In the genomic region with DNA sequence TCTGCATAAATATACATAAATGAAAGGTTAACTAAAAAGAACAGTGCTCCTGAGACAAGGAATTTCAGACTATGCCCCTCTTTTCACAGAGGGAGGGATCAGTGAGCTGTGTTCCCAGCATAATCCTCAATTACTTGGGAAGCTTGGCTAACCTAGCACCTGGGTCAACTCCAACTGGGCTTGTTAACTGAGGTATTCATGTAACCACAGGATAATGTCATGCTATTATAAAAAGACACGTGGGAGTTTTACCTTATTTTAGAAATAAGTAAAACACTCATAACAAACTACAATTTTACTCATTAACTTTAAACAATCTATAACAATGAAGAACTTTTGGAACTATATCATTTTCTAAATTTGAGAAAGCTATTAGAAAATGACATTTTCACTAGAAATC, we compare ENCODE assay signal across 24 cellular contexts. TPM values are rescaled to one million over a fixed set of nuclear protein-coding genes. Genes with fewer than 3 reads are reported as not detected.
DNase-seq lines count a peak whose midpoint lies in the region; ATAC-seq, FAIRE-seq and TF ChIP-seq lines count a peak whose summit lies in the region.
"Had no signal": no experiment of that assay in that cellular context is flagged by ENCODE, and none has a peak within 500 bp of the region (broad histone marks: within the 10 kb centered on the region; RNA-seq: fewer than 3 reads in every experiment).

No MANE protein-coding gene starts in this region.

- TF ChIP-seq CTCF in GM12878 (IDR thresholded peaks at IDR 0.05 in 2 of 3, conservative IDR thresholded peaks at IDR 0.05 in 1 of 3; ENCODE audit: control insufficient read depth in 2 of 3, extremely low read depth in 1 of 3, insufficient read depth in 1 of 3, low read depth in 3 of 3, low read length in 3 of 3): no peak

- H3K56ac ChIP-seq in mesendoderm (ENCODE audit: low read length): no peak overlapping the region

- H2AFZ ChIP-seq in GM12878 (ENCODE audit: control insufficient read depth, low read depth, low read length): no peak overlapping the region

- in situ Hi-C loops in GM12878 (cut with MboI): no loop called here

- SMC1A ChIA-PET in GM12878 (lab: Charles Lee; ENCODE audit: uncharacterized antibody, unreplicated experiment): interaction anchor here (1.5 to 2.1 kb wide), 2 partner anchors 18 to 25 kb away, joined by 3 to 6 read pairs; no protein-coding TSS in a partner anchor

- no peaks in the 10 kb centered on the region for H3K79me2 ChIP-seq in GM12878 (ENCODE audit: control insufficient read depth, insufficient read depth, low read length)
- no peaks in the 10 kb centered on the region for H3K79me2 ChIP-seq in mesendoderm (ENCODE audit: control insufficient read depth, insufficient read depth, low read length)

- BruUV-seq in GM12878 (replicated peaks; lab: Mats Ljungman, UMichigan): no TSS peak

- no peak overlapping the region for H3K27ac ChIP-seq in GM12878 (ENCODE audit: control insufficient read depth, insufficient read depth)
- no peak overlapping the region for H3K27ac ChIP-seq in mesendoderm (ENCODE audit: low read depth, low read length)
- H3K27ac ChIP-seq: Peyer's patch had no signal

- CTCF ChIA-PET in GM12878 (lab: Yijun Ruan, JAX): interaction anchor here (0.9 to 2.6 kb wide), 4 partner anchors 17 to 27 kb away, joined by 3 to 9 read pairs (median 4); no protein-coding TSS in a partner anchor

- no peaks in the 10 kb centered on the region for H3K36me3 ChIP-seq in MG63
- H3K36me3 ChIP-seq in GM12878 (ENCODE audit: control insufficient read depth in 2 of 2, insufficient read depth in 2 of 2, low read length in 1 of 2): no peaks in the 10 kb centered on the region
- H3K36me3 ChIP-seq in mesendoderm (ENCODE audit: control insufficient read depth, insufficient read depth, low read length): no peaks in the 10 kb centered on the region
- H3K36me3 ChIP-seq: Peyer's patch had no signal

- intact Hi-C loops in GM12878 (cut with micrococcal nuclease; ENCODE audit: unreplicated experiment): loop anchor here (10.0 kb wide), 2 partner anchors 174 to 494 kb away; a partner anchor contains a TSS

- H3K23ac ChIP-seq in mesendoderm (ENCODE audit: low read length): no peak overlapping the region

- RAD21 ChIA-PET in GM12878 (lab: Charles Lee; ENCODE audit: unreplicated experiment): interaction anchor here (1.6 to 2.1 kb wide), 2 partner anchors 8 to 48 kb away, joined by 7 read pairs; a partner anchor contains a TSS

- no peak for TF ChIP-seq EP300 in GM12878 (IDR thresholded peaks at IDR 0.05; ENCODE audit: borderline replicate concordance in 1 of 2, control insufficient read depth in 1 of 2, low read depth in 2 of 2, low read length in 2 of 2)

- FAIRE-seq in GM12878 (lab: Jason Lieb, UNC): no peak
- FAIRE-seq: D721Med, GM12891, GM18507 had no signal

- no peak overlapping the region for H2BK5ac ChIP-seq in mesendoderm (ENCODE audit: low read length)

- no peak overlapping the region for H4K5ac ChIP-seq in mesendoderm (ENCODE audit: low read length)

- ATAC-seq in GM12878: no peak
- no peak for ATAC-seq in HG03045 (IDR thresholded peaks at IDR 0.05; ENCODE audit: unreplicated experiment)
- ATAC-seq in HG02840 (IDR thresholded peaks at IDR 0.05; ENCODE audit: low FRiP score, unreplicated experiment): no peak
- no peak for ATAC-seq in HG02759 (IDR thresholded peaks at IDR 0.05; ENCODE audit: unreplicated experiment)
- ATAC-seq: CD8-positive, alpha-beta T cell; T-cell had no signal

- H3K9me3 ChIP-seq in MG63: no peaks in the 10 kb centered on the region
- H3K9me3 ChIP-seq in GM12878 (replicated peaks; ENCODE audit: control insufficient read depth, insufficient read depth, low read length): no peaks in the 10 kb centered on the region
- H3K9me3 ChIP-seq: Peyer's patch, SK-N-SH had no signal

- POLR2A ChIA-PET in GM12878 (lab: Charles Lee): interaction anchor here (0.8 to 1.5 kb wide), 2 partner anchors 8 to 48 kb away, joined by 3 to 6 read pairs; a partner anchor contains a TSS

- 46% methylated on average over 1 of the region's 1 CpG for WGBS in GM12878 (ENCODE audit: insufficient coverage, insufficient replicate concordance, low lambda C conversion rate, missing lambda C conversion rate)
- WGBS in mesendoderm (ENCODE audit: extremely low coverage, insufficient coverage, low lambda C conversion rate): no CpG with 5 or more reads among the region's 1 CpG

- peak; percentile 29 for DNase-seq in Daoy (ENCODE audit: low read depth)
- peak; percentile 15 for DNase-seq in MG63
- DNase-seq in GM12878 (ENCODE audit: low read depth, low spot score): no peak
- DNase-seq in mesendoderm: peak; percentile 2
- DNase-seq in OCI-M1 (lab: John Stamatoyannopoulos, UW): no peak
- DNase-seq: CD8-positive, alpha-beta T cell; DMS79; GOT3; Kasumi-1; MV-4-11; NCI-H1930; NCI-H446; NCI-H82; Peyer's patch; Right ventricle myocardium superior; SK-N-SH; T-cell had no signal

- H4K8ac ChIP-seq in mesendoderm (ENCODE audit: low read depth, low read length): no peak overlapping the region

- no peak overlapping the region for H2BK120ac ChIP-seq in mesendoderm (ENCODE audit: low read depth, low read length)

- H3K4me2 ChIP-seq in GM12878 (ENCODE audit: control insufficient read depth, insufficient read depth) (no peak overlapping the region), mesendoderm (ENCODE audit: low read length) (no peak overlapping the region)
- H3K4me2 ChIP-seq: SK-N-SH had no signal

- H3K27me3 ChIP-seq in MG63: no peaks in the 10 kb centered on the region
- H3K27me3 ChIP-seq in GM12878 (replicated peaks in 1 of 2; ENCODE audit: control insufficient read depth in 2 of 2, insufficient read depth in 2 of 2, low read length in 1 of 2): no peaks in the 10 kb centered on the region
- no peaks in the 10 kb centered on the region for H3K27me3 ChIP-seq in mesendoderm (ENCODE audit: insufficient read depth, low read length, poor library complexity)
- H3K27me3 ChIP-seq: Peyer's patch had no signal

- H3K79me1 ChIP-seq in mesendoderm (ENCODE audit: low read length): no peaks in the 10 kb centered on the region

- H3K4ac ChIP-seq in mesendoderm (ENCODE audit: low read depth, low read length): no peak overlapping the region

- TF ChIP-seq POLR2A in GM12878 (IDR thresholded peaks at IDR 0.05; ENCODE audit: low read depth, low read length): no peak

- H3K9ac ChIP-seq in GM12878 (ENCODE audit: control insufficient read depth, insufficient read depth, low read length) (no peak overlapping the region), mesendoderm (ENCODE audit: low read length) (no peak overlapping the region)
- H3K9ac ChIP-seq: SK-N-SH had no signal

- no peak for TF ChIP-seq RAD21 in GM12878 (IDR thresholded peaks at IDR 0.05; ENCODE audit: insufficient read depth, low read depth, low read length)

- H3K4me1 ChIP-seq in GM12878 (ENCODE audit: control insufficient read depth, insufficient read depth, low read length) (no peaks in the 10 kb centered on the region), mesendoderm (ENCODE audit: control insufficient read depth, low read depth, low read length) (no peaks in the 10 kb centered on the region)
- H3K4me1 ChIP-seq: Peyer's patch had no signal

- no peak overlapping the region for H3K18ac ChIP-seq in mesendoderm (ENCODE audit: low read length)

- no peak overlapping the region for H3K4me3 ChIP-seq in MG63
- H3K4me3 ChIP-seq in GM12878: no peak overlapping the region
- H3K4me3 ChIP-seq in mesendoderm (ENCODE audit: low read length): no peak overlapping the region
- H3K4me3 ChIP-seq: Peyer's patch had no signal

- no peak overlapping the region for H2BK15ac ChIP-seq in mesendoderm (replicated peaks; ENCODE audit: low read depth)

- H2AK5ac ChIP-seq in mesendoderm (ENCODE audit: low read length): no peak overlapping the region

- H4K20me1 ChIP-seq in GM12878 (ENCODE audit: control insufficient read depth, insufficient read depth): no peaks in the 10 kb centered on the region

RNA-seq across cellular contexts. Expression of a gene that starts 48.6 kb away (rescaled TPM):
- total RNA-seq in Daoy (2014; rRNA removed; shearing (Covaris generic)): 15.6 and 18.9 TPM in 2 replicates
- 6.8 and 7.1 TPM in 2 replicates for total RNA-seq in MG63 (2014; rRNA removed; shearing (Covaris generic); ENCODE audit: low replicate concordance)
- 40.5 and 41.7 TPM in 2 replicates for total RNA-seq in GM12878 (2013; cell fraction: nucleolus; rRNA removed)
- total RNA-seq in GM12878 (2014; rRNA removed): 7.7 TPM in 2 replicates
- 11.1 and 11.9 TPM in 2 replicates for total RNA-seq in GM12878 (2014; rRNA removed; fragmentation: Illumina TruSeq; extraction: Trizol)
- total RNA-seq in GM12878 (2021): 5.5 and 6.6 TPM in 2 replicates
- polyA plus RNA-seq in GM12878 (2011; ENCODE audit: low read depth): 1.8 TPM
- polyA plus RNA-seq in GM12878 (2011; rRNA removed): 6.6 and 9.9 TPM in 2 replicates
- polyA plus RNA-seq in GM12878 (2011; cell fraction: cytosol; rRNA removed): 1.5 and 1.7 TPM in 2 replicates
- 5.8 and 7.9 TPM in 2 replicates for polyA plus RNA-seq in GM12878 (2011; cell fraction: nucleus; rRNA removed)
- polyA plus RNA-seq in GM12878 (2012): 2.8 and 3.8 TPM in 2 replicates
- 13.4 and 18.7 TPM in 2 replicates for polyA plus RNA-seq in GM12878 (2014; fragmentation: Illumina TruSeq; extraction: Trizol)
- polyA plus RNA-seq in GM12878 (2014; fragmentation: Nextera tagmentation; extraction: Ambion mirVana): 1 to 10 TPM; 7.6 to 8.1 TPM
- 6.3 and 8.9 TPM in 2 replicates for polyA plus RNA-seq in GM12878 (2014; rRNA removed)
- polyA plus RNA-seq in GM12878 (2016; fragmentation: Nextera tagmentation; extraction: Ambion mirVana): 1 to 10 TPM; 5.8 to 7.1 TPM
- 4.4 and 4.6 TPM in 2 replicates for polyA minus RNA-seq in GM12878 (2011; rRNA and poly(A)+ RNA removed)
- 1.2 and 1.5 TPM in 2 replicates for polyA minus RNA-seq in GM12878 (2011; cell fraction: cytosol; rRNA and poly(A)+ RNA removed)
- polyA minus RNA-seq in GM12878 (2011; cell fraction: nucleus; rRNA and poly(A)+ RNA removed): 5.7 and 8.2 TPM in 2 replicates
- 6.4 TPM for polyA plus RNA-seq in mesendoderm (2013, experiment 1 of 2)
- 6.3 TPM for polyA plus RNA-seq in mesendoderm (2013, experiment 2 of 2)

RNA-seq across cellular contexts. Expression of a gene that starts 58.0 kb away (rescaled TPM):
- total RNA-seq in Daoy (2014; rRNA removed; shearing (Covaris generic)): 18.2 and 28.0 TPM in 2 replicates
- total RNA-seq in MG63 (2014; rRNA removed; shearing (Covaris generic); ENCODE audit: low replicate concordance): 1.1 and 6.2 TPM in 2 replicates
- 0.34 and 0.42 TPM in 2 replicates for total RNA-seq in GM12878 (2013; cell fraction: nucleolus; rRNA removed)
- total RNA-seq in GM12878 (2014; rRNA removed) (0.06 TPM in 1 of 2 replicates, not detected in the other), GM12878 (2014; rRNA removed; fragmentation: Illumina TruSeq; extraction: Trizol) (0.13 and 0.14 TPM in 2 replicates), GM12878 (2021) (0.18 and 0.29 TPM in 2 replicates)
- not detected for polyA plus RNA-seq in GM12878 (2011; ENCODE audit: low read depth)
- polyA plus RNA-seq in GM12878 (2011; rRNA removed) (0.16 and 0.29 TPM in 2 replicates), GM12878 (2014; fragmentation: Illumina TruSeq; extraction: Trizol) (0.24 TPM in 2 replicates), GM12878 (2014; fragmentation: Nextera tagmentation; extraction: Ambion mirVana) (under 1 TPM in 1 of 2 experiments, not detected in 1; 0.05 TPM), GM12878 (2014; rRNA removed) (0.24 TPM in 1 of 2 replicates, not detected in the other), GM12878 (2016; fragmentation: Nextera tagmentation; extraction: Ambion mirVana) (under 1 TPM; 0.23 to 0.79 TPM)
- polyA plus RNA-seq in GM12878 (2011; cell fraction: cytosol; rRNA removed): 0.08 and 0.19 TPM in 2 replicates
- 0.19 and 0.28 TPM in 2 replicates for polyA plus RNA-seq in GM12878 (2011; cell fraction: nucleus; rRNA removed)
- 0.11 TPM in 1 of 2 replicates, not detected in the other for polyA plus RNA-seq in GM12878 (2012)
- polyA minus RNA-seq in GM12878 (2011; rRNA and poly(A)+ RNA removed): 0.10 TPM in 1 of 2 replicates, not detected in the other
- not detected in 2 replicates for polyA minus RNA-seq in GM12878 (2011; cell fraction: cytosol; rRNA and poly(A)+ RNA removed)
- not detected in 2 replicates for polyA minus RNA-seq in GM12878 (2011; cell fraction: nucleus; rRNA and poly(A)+ RNA removed)
- 4.9 TPM for polyA plus RNA-seq in mesendoderm (2013, experiment 1 of 2)
- polyA plus RNA-seq in mesendoderm (2013, experiment 2 of 2): 4.8 TPM
- total RNA-seq: CD8-positive, alpha-beta T cell; G401 had no signal

Comparison
In these comparisons a context has a peak if more than half of its experiments do, and no peak if none do; other contexts are left out.
1. DNase-seq: peak in Daoy (single experiment), MG63 (single experiment) and mesendoderm (single experiment); none in GM12878 (single experiment) and OCI-M1 (single experiment).